Comparison of ENCODE assay signal across 8 cellular contexts in genomic region chr1:171963762-171964161, GRCh38.
"Had no signal": no experiment of that assay in that cellular context is flagged by ENCODE, and none has a peak within 500 bp of the region (broad histone marks: within the 10 kb centered on the region; RNA-seq: fewer than 3 reads in every experiment).

No MANE protein-coding gene starts in this region.

- H2AFZ ChIP-seq: GM23248 had no signal

- H3K4me3 ChIP-seq: GM23248 had no signal

- H3K4me2 ChIP-seq: KMS-11 had no signal

- DNase-seq: GM23248, H9, HCEC 1CT, KBM-7 had no signal

- H3K4me3 Mint-ChIP-seq: H9, IgD-negative memory B cell had no signal

- H3K9me3 Mint-ChIP-seq: IgD-negative memory B cell had no signal

- H3K27ac ChIP-seq: GM23248, HL-60, KMS-11 had no signal

- H3K27ac Mint-ChIP-seq: IgD-negative memory B cell had no signal

- ATAC-seq: HepG2 had no signal

- H3K36me3 Mint-ChIP-seq: IgD-negative memory B cell had no signal

- H3K4me1 Mint-ChIP-seq: IgD-negative memory B cell had no signal
